9 cellular contexts compared by ENCODE assay signal in genomic region chr9:37371565-37372464, GRCh38. TPM values are rescaled to one million over a fixed set of nuclear protein-coding genes. Genes with fewer than 3 reads are reported as not detected.
DNase-seq lines count a peak whose midpoint lies in the region; ATAC-seq, FAIRE-seq and TF ChIP-seq lines count a peak whose summit lies in the region.
"Had no signal": no experiment of that assay in that cellular context is flagged by ENCODE, and none has a peak within 500 bp of the region (broad histone marks: within the 10 kb centered on the region; RNA-seq: fewer than 3 reads in every experiment).

No MANE protein-coding gene starts in this region.

- H3K27me3 ChIP-seq in astrocyte (ENCODE audit: insufficient read depth, low read length) (no peaks in the 10 kb centered on the region), testis (no peaks in the 10 kb centered on the region)

- H3K79me2 ChIP-seq in astrocyte (ENCODE audit: insufficient read depth, low read length), result no peaks in the 10 kb centered on the region

- H3K27me3 Mint-ChIP-seq in astrocyte (ENCODE audit: low read depth, unreplicated experiment), result peaks cover 18% of the 10 kb centered on the region
- H3K27me3 Mint-ChIP-seq in nephron progenitor cell (ENCODE audit: low read depth, poor library complexity), result peaks cover 9% of the 10 kb centered on the region

- H3K27ac ChIP-seq in astrocyte (ENCODE audit: low read depth, low read length) (peak overlapping the region; percentile 2), testis (no peak overlapping the region)

- H3K9ac ChIP-seq in astrocyte (ENCODE audit: low read length), result no peak overlapping the region

- DNase-seq in CMK (ENCODE audit: low read depth), result peak; percentile 17
- peak; percentile 68 for DNase-seq in astrocyte (ENCODE audit: low read depth)
- no peak for DNase-seq in NCI-H1048 (lab: John Stamatoyannopoulos, UW)
- DNase-seq in nephron progenitor cell, result no peak
- no peak for DNase-seq in testis
- DNase-seq: amniotic stem cell had no signal

- peaks cover 12% of the 10 kb centered on the region for H3K4me1 ChIP-seq in astrocyte (ENCODE audit: insufficient read depth, low read length)
- no peaks in the 10 kb centered on the region for H3K4me1 ChIP-seq in testis

- H2AFZ ChIP-seq in astrocyte (ENCODE audit: low read depth, low read length), result no peak overlapping the region

- TF ChIP-seq POLR2A in testis (IDR thresholded peaks at IDR 0.05), result no peak

- peaks cover 1% of the 10 kb centered on the region for H3K9me3 Mint-ChIP-seq in astrocyte (ENCODE audit: unreplicated experiment)
- no peaks in the 10 kb centered on the region for H3K9me3 Mint-ChIP-seq in nephron progenitor cell

- peak; percentile 10 for ATAC-seq in GM19035 (IDR thresholded peaks at IDR 0.05; ENCODE audit: unreplicated experiment)
- peak; percentile 9 for ATAC-seq in HG03108 (IDR thresholded peaks at IDR 0.05; ENCODE audit: unreplicated experiment)
- no peak for ATAC-seq in esophagus mucosa

- H3K4me3 Mint-ChIP-seq in astrocyte (ENCODE audit: unreplicated experiment) (no peak overlapping the region), nephron progenitor cell (no peak overlapping the region)

- 63 to 65% methylated on average over 18 to 20 of the region's 20 CpGs for WGBS in testis, 2 donors

- peak overlapping the region; percentile 10 for H3K27ac Mint-ChIP-seq in astrocyte (ENCODE audit: unreplicated experiment)
- H3K27ac Mint-ChIP-seq in nephron progenitor cell, result no peak overlapping the region

- intact Hi-C loops in testis (cut with DNase I; ENCODE audit: low total_unique reads), result no loop called here

- no peaks in the 10 kb centered on the region for H3K36me3 ChIP-seq in astrocyte (ENCODE audit: insufficient read depth, low read length)
- no peaks in the 10 kb centered on the region for H3K36me3 ChIP-seq in testis (ENCODE audit: low read depth, missing control alignments)

- FAIRE-seq in astrocyte (lab: Jason Lieb, UNC), result no peak

- H3K4me3 ChIP-seq in astrocyte (ENCODE audit: insufficient read depth, low read depth, low read length) (no peak overlapping the region), testis (no peak overlapping the region)

- no peaks in the 10 kb centered on the region for H3K9me3 ChIP-seq in astrocyte (ENCODE audit: insufficient read depth, low read depth, low read length)
- no peaks in the 10 kb centered on the region for H3K9me3 ChIP-seq in testis

- TF ChIP-seq CTCF in astrocyte (IDR thresholded peaks at IDR 0.05; ENCODE audit: insufficient read depth, low read depth, low read length) (no peak), nephron progenitor cell (IDR thresholded peaks at IDR 0.05) (no peak), testis (IDR thresholded peaks at IDR 0.05) (no peak)

- H3K4me1 Mint-ChIP-seq in astrocyte (ENCODE audit: low read depth, unreplicated experiment) (peaks cover 11% of the 10 kb centered on the region), nephron progenitor cell (peaks cover 6% of the 10 kb centered on the region)

- peak overlapping the region; percentile 19 for H3K4me2 ChIP-seq in astrocyte (ENCODE audit: low read length)

- H3K36me3 Mint-ChIP-seq in astrocyte (ENCODE audit: low read depth, unreplicated experiment) (no peaks in the 10 kb centered on the region), nephron progenitor cell (ENCODE audit: low read depth) (no peaks in the 10 kb centered on the region)

- no peaks in the 10 kb centered on the region for H4K20me1 ChIP-seq in astrocyte (ENCODE audit: insufficient read depth, low read length)

RNA-seq across cellular contexts. Expression of gene GRHPR, which starts 50.7 kb away (rescaled TPM):
- total RNA-seq in astrocyte (82.1 and 88.1 TPM in 2 replicates), esophagus mucosa (57.5 TPM), testis (100 to 1,000 TPM; 195 to 262 TPM)
- polyA plus RNA-seq in testis (ENCODE audit: insufficient read depth, low read depth, low replicate concordance), result 130 TPM

Comparison
In these comparisons a context has a peak if more than half of its experiments do, and no peak if none do; other contexts are left out.
1. DNase-seq: peak in CMK (single experiment) and astrocyte (single experiment); none in NCI-H1048 (single experiment), nephron progenitor cell (single experiment) and testis (single experiment).